ENCODE assay signal across 19 cellular contexts in the genomic region with DNA sequence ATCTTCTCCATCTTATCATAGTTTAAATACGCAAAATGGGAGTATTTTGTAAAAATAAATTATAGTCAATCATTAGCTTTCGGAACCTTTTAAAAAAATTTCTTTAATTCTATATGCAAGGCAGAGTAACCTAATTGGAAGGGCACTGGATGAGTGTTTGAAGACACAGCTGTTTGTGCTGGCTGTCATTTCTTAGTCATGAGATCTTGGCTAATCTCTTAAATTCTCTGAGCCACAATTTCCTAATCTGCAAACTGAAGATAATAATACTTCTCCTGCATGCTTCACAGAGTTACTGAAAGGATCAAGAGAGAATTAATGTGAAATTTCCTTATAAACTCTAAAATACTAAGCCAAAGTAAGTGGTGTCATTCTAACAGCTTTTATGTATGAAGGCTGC.
DNase-seq lines count a peak whose midpoint lies in the region; ATAC-seq, FAIRE-seq and TF ChIP-seq lines count a peak whose summit lies in the region.
"Had no signal": no experiment of that assay in that cellular context is flagged by ENCODE, and none has a peak within 500 bp of the region (broad histone marks: within the 10 kb centered on the region; RNA-seq: fewer than 3 reads in every experiment).

No MANE protein-coding gene starts in this region.

- peak; percentile 95 for FAIRE-seq in D721Med (lab: Jason Lieb, UNC)
- FAIRE-seq: GM18507 had no signal

- ATAC-seq in lower lobe of right lung (no peak), HG03469 (IDR thresholded peaks at IDR 0.05; ENCODE audit: unreplicated experiment) (no peak)
- ATAC-seq: CD8-positive, alpha-beta T cell had no signal

- H3K36me3 ChIP-seq in lower lobe of right lung, result no peaks in the 10 kb centered on the region
- H3K36me3 ChIP-seq: Peyer's patch had no signal

- TF ChIP-seq CTCF in D721Med (IDR thresholded peaks at IDR 0.05; ENCODE audit: insufficient read depth, missing control alignments), result no peak
- TF ChIP-seq CTCF in epithelial cell of esophagus (IDR thresholded peaks at IDR 0.05; ENCODE audit: insufficient read depth, low read depth, low read length, missing control alignments), result no peak
- TF ChIP-seq CTCF in lower lobe of right lung (IDR thresholded peaks at IDR 0.05), result no peak

- intact Hi-C loops in lower lobe of right lung (cut with DNase I), result no loop called here

- no peaks in the 10 kb centered on the region for H3K4me1 ChIP-seq in lower lobe of right lung
- H3K4me1 ChIP-seq: Peyer's patch had no signal

- no peaks in the 10 kb centered on the region for H3K27me3 ChIP-seq in lower lobe of right lung (ENCODE audit: low read depth)
- H3K27me3 ChIP-seq: Peyer's patch had no signal

- H3K4me3 ChIP-seq in epithelial cell of esophagus (ENCODE audit: low read length) (no peak overlapping the region), lower lobe of right lung (no peak overlapping the region)
- H3K4me3 ChIP-seq: Peyer's patch had no signal

- no peak overlapping the region for H3K27ac ChIP-seq in lower lobe of right lung
- H3K27ac ChIP-seq: Peyer's patch had no signal

- DNase-seq in D721Med (ENCODE audit: insufficient read length, low spot score), result no peak
- peak; percentile 71 for DNase-seq in NCI-H82 (lab: John Stamatoyannopoulos, UW)
- DNase-seq in epithelial cell of esophagus (ENCODE audit: low read depth), result peak; percentile 58
- peak; percentile 37 for DNase-seq in myocyte (ENCODE audit: low read depth)
- no peak for DNase-seq in lower lobe of right lung
- DNase-seq in central memory CD4-positive, alpha-beta T cell, result no peak
- DNase-seq in NCI-H1436 (lab: John Stamatoyannopoulos, UW), result no peak
- DNase-seq: ACHN; CD8-positive, alpha-beta T cell; DMS 273 treated with DMSO at 0.1 percent for 48 hours; EL; KG1; NCI-H1105 treated with DMSO at 0.1 percent for 48 hours; NCI-H187 treated with DMSO at 0.1 percent for 48 hours; NCI-H510A; Peyer's patch; Right ventricle myocardium superior had no signal

- no peaks in the 10 kb centered on the region for H3K9me3 ChIP-seq in lower lobe of right lung
- H3K9me3 ChIP-seq: Peyer's patch had no signal

Comparison
In these comparisons a context has a peak if more than half of its experiments do, and no peak if none do; other contexts are left out.
1. DNase-seq: peak in NCI-H82 (single experiment), epithelial cell of esophagus (single experiment) and myocyte (single experiment); none in D721Med (single experiment), lower lobe of right lung (single experiment), central memory CD4-positive, alpha-beta T cell (single experiment) and NCI-H1436 (single experiment).